8 cellular contexts compared by ENCODE assay signal in the genomic region with DNA sequence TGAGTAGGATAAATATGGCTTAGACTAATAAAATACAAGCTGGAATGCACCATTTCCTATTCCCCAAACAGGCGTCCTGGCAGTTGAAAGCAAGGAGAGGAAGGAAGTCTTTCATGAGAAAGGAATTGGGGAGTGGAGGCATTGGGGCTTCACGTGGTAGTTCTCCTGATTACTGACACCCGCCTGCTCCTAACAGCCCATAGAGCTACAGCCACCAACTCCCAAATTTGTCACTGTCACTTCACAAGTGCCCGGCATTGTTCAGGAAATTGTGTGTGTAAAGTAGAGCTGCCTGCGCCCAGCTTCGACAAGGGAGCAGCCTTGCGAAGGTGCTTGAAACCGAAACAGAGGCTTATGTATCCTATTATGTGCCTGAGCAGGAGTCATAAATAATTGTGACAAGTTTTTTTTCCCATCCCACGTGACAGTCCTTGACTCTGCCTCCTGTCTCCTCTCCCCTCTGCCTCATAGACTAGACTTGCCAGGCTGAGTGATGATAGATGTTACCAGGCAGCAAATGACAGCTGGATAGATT.
DNase-seq lines count a peak whose midpoint lies in the region; ATAC-seq, FAIRE-seq and TF ChIP-seq lines count a peak whose summit lies in the region.

No MANE protein-coding gene starts in this region.

- H3K4me3 ChIP-seq in Jurkat, Clone E6-1 (ENCODE audit: low read length) = no peak overlapping the region
- H3K4me3 ChIP-seq in RWPE2 (ENCODE audit: severe bottlenecking) (no peak overlapping the region), esophagus squamous epithelium (peak overlapping the region in 1 of 4 donors; percentile 48), small intestine (ENCODE audit: low read depth in 1 of 2, low read length in 2 of 2) (no peak overlapping the region)

- DNase-seq in Jurkat, Clone E6-1 (ENCODE audit: low read depth, low spot score) = peak; percentile 0
- DNase-seq in RWPE2 (ENCODE audit: low spot score) (no peak), esophagus squamous epithelium (lab: John Stamatoyannopoulos, UW) (no peak), small intestine (peak; percentile 43), ureter (ENCODE audit: low spot score) (no peak), left lobe of liver (ENCODE audit: low spot score) (no peak), CD1c-positive myeloid dendritic cell (ENCODE audit: extremely low spot score) (no peak)
- no peak for DNase-seq in central memory CD4-positive, alpha-beta T cell

- intact Hi-C loops in esophagus squamous epithelium (cut with DNase I) = no loop called here

- TF ChIP-seq POLR2A in esophagus squamous epithelium (IDR thresholded peaks at IDR 0.05) = no peak

- WGBS in esophagus squamous epithelium, 2 donors = 11 to 15% methylated on average over 9 of the region's 9 CpGs
- WGBS in small intestine, 3 donors = 1 to 3% (median 3%) methylated on average over 9 of the region's 9 CpGs

- TF ChIP-seq CTCF in RWPE2 (IDR thresholded peaks at IDR 0.05; ENCODE audit: poor library complexity, severe bottlenecking) (no peak), esophagus squamous epithelium (IDR thresholded peaks at IDR 0.05) (no peak)

- H3K36me3 ChIP-seq in RWPE2 (ENCODE audit: low read depth) (no peaks in the 10 kb centered on the region), esophagus squamous epithelium (no peaks in the 10 kb centered on the region), small intestine (ENCODE audit: control insufficient read depth in 2 of 2, insufficient read depth in 2 of 2, low read length in 2 of 2) (no peaks in the 10 kb centered on the region)

- H3K27ac ChIP-seq in RWPE2 (ENCODE audit: poor library complexity, severe bottlenecking) (peak overlapping the region; percentile 97), esophagus squamous epithelium (peak overlapping the region in 3 of 4 donors; percentile 66 to 81 (median 74)), small intestine (ENCODE audit: low read depth in 1 of 2, low read length in 1 of 2) (no peak overlapping the region)

- H3K27me3 ChIP-seq in RWPE2 (ENCODE audit: insufficient read depth, poor library complexity, severe bottlenecking) (no peaks in the 10 kb centered on the region), esophagus squamous epithelium (no peaks in the 10 kb centered on the region), small intestine (ENCODE audit: control insufficient read depth in 2 of 2, insufficient read depth in 2 of 2, low read length in 2 of 2) (no peaks in the 10 kb centered on the region)

- H3K9me3 ChIP-seq in RWPE2 (ENCODE audit: severe bottlenecking) = no peaks in the 10 kb centered on the region
- H3K9me3 ChIP-seq in esophagus squamous epithelium = no peaks in the 10 kb centered on the region
- H3K9me3 ChIP-seq in small intestine (ENCODE audit: control insufficient read depth, low read depth) = no peaks in the 10 kb centered on the region

- ATAC-seq in RWPE2 (ENCODE audit: low read depth) = peak; percentile 1; the same call in 1 of the 3 replicates
- no peak for ATAC-seq in left lobe of liver

- FAIRE-seq in small intestine (lab: Jason Lieb, UNC) = no peak

- H3K4me1 ChIP-seq in RWPE2 (ENCODE audit: insufficient read depth, poor library complexity, severe bottlenecking) (peaks cover 46% of the 10 kb centered on the region), esophagus squamous epithelium (peaks cover 0 to 19% (median 0%) of the 10 kb centered on the region in 3 donors), small intestine (ENCODE audit: control insufficient read depth in 2 of 2, insufficient read depth in 1 of 2, low read depth in 1 of 2, low read length in 1 of 2) (no peaks in the 10 kb centered on the region)

Comparison
In these comparisons a context has a peak if more than half of its experiments do, and no peak if none do; other contexts are left out.
1. DNase-seq: peak in Jurkat, Clone E6-1 (single experiment) and small intestine (single experiment); none in RWPE2 (single experiment), esophagus squamous epithelium (single experiment), ureter (single experiment), left lobe of liver (single experiment), CD1c-positive myeloid dendritic cell (single experiment) and central memory CD4-positive, alpha-beta T cell (single experiment).
2. H3K27ac ChIP-seq: peak in RWPE2 (single experiment) and esophagus squamous epithelium (3 of 4); none in small intestine (0 of 2).